ENCODE assay signal across 8 cellular contexts in the genomic region with DNA sequence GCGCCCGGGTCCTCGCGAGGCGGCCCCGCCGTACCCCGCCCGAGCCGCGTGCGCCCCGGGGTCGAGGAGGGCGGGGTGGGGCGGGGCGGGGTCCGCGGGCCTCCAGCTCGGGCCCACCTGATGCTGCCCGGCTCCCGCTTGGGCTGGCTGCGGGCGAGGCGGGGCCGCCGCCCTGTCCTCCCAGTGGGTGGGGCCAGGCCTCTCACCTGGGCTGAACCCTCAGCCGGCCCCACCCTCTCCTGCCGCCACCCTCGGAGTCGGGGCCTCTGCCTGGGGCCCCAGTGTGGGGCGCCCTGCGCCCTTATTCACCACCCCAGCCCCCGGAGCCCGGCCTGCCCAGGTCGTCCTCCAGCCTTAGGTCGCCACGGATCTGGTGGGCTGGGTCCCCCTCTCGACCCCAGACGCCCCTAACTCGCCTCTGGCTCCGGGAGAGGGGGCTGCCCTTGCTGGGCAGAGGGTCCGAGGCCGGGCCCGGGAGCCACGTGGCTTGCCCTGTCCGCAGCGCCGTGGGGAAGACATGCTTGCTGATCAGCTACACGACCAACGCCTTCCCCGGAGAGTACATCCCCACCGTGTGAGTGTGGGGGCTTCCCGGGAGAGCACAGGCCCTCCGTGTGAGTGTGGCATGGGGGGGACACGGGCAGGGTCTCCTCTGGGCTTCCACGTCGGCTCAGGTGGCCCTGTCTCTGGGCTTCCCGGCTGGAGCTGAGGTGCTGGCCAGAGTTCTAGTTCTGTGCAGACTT. TPM values are rescaled to one million over a fixed set of nuclear protein-coding genes. Genes with fewer than 3 reads are reported as not detected.
DNase-seq lines count a peak whose midpoint lies in the region; ATAC-seq and TF ChIP-seq lines count a peak whose summit lies in the region.

No MANE protein-coding gene starts in this region.

- H3K36me3 Mint-ChIP-seq in brain: no peaks in the 10 kb centered on the region

- peak overlapping the region; percentile 93 for H3K9ac ChIP-seq in NT2/D1 (ENCODE audit: insufficient read length, low read depth)

- H3K27ac Mint-ChIP-seq in brain: peak overlapping the region in 1 of 5 experiments; percentile 63

- peaks cover 28% of the 10 kb centered on the region for H3K4me1 Mint-ChIP-seq in brain

- H3K4me1 ChIP-seq in NT2/D1 (ENCODE audit: insufficient read depth, insufficient read length) (peaks cover 38% of the 10 kb centered on the region), lower lobe of right lung (peaks cover 34% of the 10 kb centered on the region)

- H3K9me3 ChIP-seq in NT2/D1 (ENCODE audit: insufficient read depth, low read length) (no peaks in the 10 kb centered on the region), lower lobe of right lung (no peaks in the 10 kb centered on the region)

- H3K4me3 ChIP-seq in NT2/D1 (ENCODE audit: insufficient read length, low read depth) (peak overlapping the region; percentile 73), lower lobe of right lung (peak overlapping the region; percentile 40)

- ATAC-seq in lower lobe of right lung (peak; percentile 24 to 47), HG02870 (IDR thresholded peaks at IDR 0.05; ENCODE audit: unreplicated experiment) (no peak)

- no peaks in the 10 kb centered on the region for H3K9me3 Mint-ChIP-seq in brain

- TF ChIP-seq CTCF in brain (conservative IDR thresholded peaks at IDR 0.05) (no peak), lower lobe of right lung (IDR thresholded peaks at IDR 0.05) (no peak)

- peaks cover 56% of the 10 kb centered on the region for H3K36me3 ChIP-seq in NT2/D1 (ENCODE audit: insufficient read depth, insufficient read length, low read length)
- no peaks in the 10 kb centered on the region for H3K36me3 ChIP-seq in lower lobe of right lung

- DNase-seq in activated T-cell treated with anti-CD3 and anti-CD28 coated beads for 48 hours (ENCODE audit: low read depth) (peak; percentile 46), activated T-cell treated with anti-CD3 and anti-CD28 coated beads for 4 hours (no peak), NT2/D1 (ENCODE audit: low read depth, low spot score) (no peak), lower lobe of right lung (no peak)
- DNase-seq in effector CD8-positive, alpha-beta T cell (lab: John Stamatoyannopoulos, UW): no peak
- no peak for DNase-seq in central memory CD4-positive, alpha-beta T cell

- intact Hi-C loops in lower lobe of right lung (cut with DNase I): no loop called here

- H3K27ac ChIP-seq in lower lobe of right lung: no peak overlapping the region

- peak overlapping the region; percentile 28 to 83 (median 81) for H3K4me3 Mint-ChIP-seq in brain

- H3K27me3 ChIP-seq in NT2/D1 (ENCODE audit: insufficient read depth, insufficient read length) (peaks cover 10% of the 10 kb centered on the region), lower lobe of right lung (ENCODE audit: low read depth) (peaks cover 8% of the 10 kb centered on the region)

- H3K27me3 Mint-ChIP-seq in brain: peaks cover 3% of the 10 kb centered on the region

RNA-seq across cellular contexts. Expression of gene RAC3, which starts 0.6 kb away (rescaled TPM):
- 65.2 TPM for polyA plus RNA-seq in brain (ENCODE audit: insufficient read depth, low read depth, low replicate concordance)
- 2.8 TPM for total RNA-seq in lower lobe of right lung

RNA-seq across cellular contexts. Expression of gene DCXR, which starts 5.4 kb away (rescaled TPM):
- polyA plus RNA-seq in brain (ENCODE audit: insufficient read depth, low read depth, low replicate concordance): 170 TPM
- 133 TPM for total RNA-seq in lower lobe of right lung

RNA-seq across cellular contexts. Expression of gene LRRC45, which starts 9.0 kb away (rescaled TPM):
- polyA plus RNA-seq in brain (ENCODE audit: insufficient read depth, low read depth, low replicate concordance): 11.2 TPM
- total RNA-seq in lower lobe of right lung: 17.3 TPM

RNA-seq across cellular contexts. Expression of gene CENPX, which starts 9.4 kb away (rescaled TPM):
- 160 TPM for polyA plus RNA-seq in brain (ENCODE audit: insufficient read depth, low read depth, low replicate concordance)
- 43.8 TPM for total RNA-seq in lower lobe of right lung

RNA-seq across cellular contexts. Expression of gene RFNG, which starts 19.6 kb away (rescaled TPM):
- 45.0 TPM for polyA plus RNA-seq in brain (ENCODE audit: insufficient read depth, low read depth, low replicate concordance)
- total RNA-seq in lower lobe of right lung: 35.1 TPM
